In the genomic region with DNA sequence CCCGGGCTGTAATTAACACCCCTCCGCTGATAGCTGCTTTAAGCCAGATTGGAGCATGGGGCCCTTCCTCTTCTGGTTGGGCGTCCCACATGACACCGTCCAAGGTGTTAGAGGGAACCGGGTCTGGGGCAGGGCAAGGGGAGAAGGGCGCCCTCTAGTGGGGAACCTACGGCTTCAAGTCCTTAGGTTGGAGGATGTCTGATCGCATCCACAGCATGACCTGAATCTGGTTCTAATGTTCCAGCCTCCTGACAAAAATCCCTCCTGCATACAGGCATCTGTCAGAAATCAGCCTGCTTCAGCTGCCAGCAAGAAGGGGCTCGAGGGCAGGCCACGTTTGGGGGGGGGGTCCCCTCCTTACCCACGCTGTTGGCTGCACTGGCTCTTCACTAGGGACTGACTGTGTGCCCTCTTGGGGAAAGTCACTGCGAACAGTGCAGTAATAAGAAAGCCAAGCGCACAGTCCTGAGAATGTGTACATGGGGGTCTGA, we compare ENCODE assay signal across 8 cellular contexts.
DNase-seq lines count a peak whose midpoint lies in the region; ATAC-seq and TF ChIP-seq lines count a peak whose summit lies in the region.

No MANE protein-coding gene starts in this region.

- H3K79me2 ChIP-seq in GM23248 (ENCODE audit: insufficient read depth) = no peaks in the 10 kb centered on the region

- H3K36me3 ChIP-seq in BE2C = no peaks in the 10 kb centered on the region
- no peaks in the 10 kb centered on the region for H3K36me3 ChIP-seq in GM23248 (ENCODE audit: low read depth)
- H3K36me3 ChIP-seq in right atrium auricular region = no peaks in the 10 kb centered on the region

- no peaks in the 10 kb centered on the region for H3K36me3 Mint-ChIP-seq in activated T-helper 17 cell treated with anti-CD3 and anti-CD28 coated beads, Interleukin-2, amount 50 U/mL, for 72 hours (ENCODE audit: low read depth)

- peak; percentile 81 for TF ChIP-seq CTCF in BE2C (IDR thresholded peaks at IDR 0.05; ENCODE audit: low read depth, low read length)
- TF ChIP-seq CTCF in right atrium auricular region (IDR thresholded peaks at IDR 0.05) = peak; percentile 29 to 63

- 28 to 30% methylated on average over 13 of the region's 13 CpGs for WGBS in GM23248 (ENCODE audit: low coverage in 1 of 2, low lambda C conversion rate in 2 of 2, missing lambda C conversion rate in 2 of 2), 2 experiments

- H3K4me3 Mint-ChIP-seq in activated T-helper 17 cell treated with anti-CD3 and anti-CD28 coated beads, Interleukin-2, amount 50 U/mL, for 72 hours = no peak overlapping the region

- H3K9me2 ChIP-seq in GM23248 (ENCODE audit: insufficient read depth) = no peaks in the 10 kb centered on the region

- H3K9me3 ChIP-seq in BE2C (no peaks in the 10 kb centered on the region), GM23248 (ENCODE audit: low read depth) (no peaks in the 10 kb centered on the region), right atrium auricular region (no peaks in the 10 kb centered on the region)

- H3F3A ChIP-seq in GM23248 (ENCODE audit: insufficient read depth) = peaks cover 4% of the 10 kb centered on the region; the same call in 1 of the 2 replicates

- no peaks in the 10 kb centered on the region for H3K27me3 ChIP-seq in BE2C
- peaks cover 13% of the 10 kb centered on the region; the same call in 1 of the 2 replicates for H3K27me3 ChIP-seq in GM23248 (replicated peaks; ENCODE audit: insufficient read depth)
- H3K27me3 ChIP-seq in right atrium auricular region = no peaks in the 10 kb centered on the region

- DNase-seq in BE2C = peak; percentile 66
- DNase-seq in GM23248 = peak; percentile 59
- peak; percentile 6 for DNase-seq in NCI-H748 treated with DMSO at 0.1 percent for 48 hours (lab: John Stamatoyannopoulos, UW)
- no peak for DNase-seq in right atrium auricular region (ENCODE audit: low spot score)
- DNase-seq in stimulated activated CD4-positive, alpha-beta T cell treated with anti-CD3 and anti-CD28 coated beads, Interleukin-12 subunit alpha, Interleukin-12 subunit beta, amount 100 ng/mL, for 4 hours = peak; percentile 25
- DNase-seq in cerebellar nuclear complex (lab: John Stamatoyannopoulos, UW) = no peak

- H3K9me3 Mint-ChIP-seq in activated T-helper 17 cell treated with anti-CD3 and anti-CD28 coated beads, Interleukin-2, amount 50 U/mL, for 72 hours = no peaks in the 10 kb centered on the region

- H4K20me1 ChIP-seq in GM23248 (ENCODE audit: insufficient read depth) = no peaks in the 10 kb centered on the region

- no peak overlapping the region for H3K4me3 ChIP-seq in BE2C (ENCODE audit: low read depth, low read length)
- H3K4me3 ChIP-seq in GM23248 = no peak overlapping the region
- H3K4me3 ChIP-seq in right atrium auricular region = no peak overlapping the region

- no peak overlapping the region for H3K9ac ChIP-seq in GM23248

- H3K4me2 ChIP-seq in GM23248 (ENCODE audit: unreplicated experiment) = no peak overlapping the region

- in situ Hi-C loops in GM23248 (cut with MboI) = no loop called here

- peaks cover 4% of the 10 kb centered on the region for H3K27me3 Mint-ChIP-seq in activated T-helper 17 cell treated with anti-CD3 and anti-CD28 coated beads, Interleukin-2, amount 50 U/mL, for 72 hours

- peak; percentile 59 for ATAC-seq in activated T-helper 17 cell treated with anti-CD3 and anti-CD28 coated beads, Interleukin-2, amount 50 U/mL, for 72 hours (replicated peaks)
- ATAC-seq in HG02884 (IDR thresholded peaks at IDR 0.05; ENCODE audit: unreplicated experiment) = no peak

- H2AFZ ChIP-seq in GM23248 = no peak overlapping the region

- H3K4me1 ChIP-seq in BE2C (0 out of 2 replicates have a peak, but pooled peaks cover 4% of the 10 kb centered on the region), GM23248 (ENCODE audit: insufficient read depth) (no peaks in the 10 kb centered on the region), right atrium auricular region (peaks cover 0 to 6% of the 10 kb centered on the region in 2 donors)

- no peaks in the 10 kb centered on the region for H3K4me1 Mint-ChIP-seq in activated T-helper 17 cell treated with anti-CD3 and anti-CD28 coated beads, Interleukin-2, amount 50 U/mL, for 72 hours

- H3K27ac Mint-ChIP-seq in activated T-helper 17 cell treated with anti-CD3 and anti-CD28 coated beads, Interleukin-2, amount 50 U/mL, for 72 hours = no peak overlapping the region

- H3K27ac ChIP-seq in GM23248 (no peak overlapping the region), right atrium auricular region (peak overlapping the region; percentile 31 to 40)

Comparison
In these comparisons a context has a peak if more than half of its experiments do, and no peak if none do; other contexts are left out.
1. DNase-seq: peak in BE2C (single experiment), GM23248 (single experiment), NCI-H748 treated with DMSO at 0.1 percent for 48 hours (single experiment) and stimulated activated CD4-positive, alpha-beta T cell treated with anti-CD3 and anti-CD28 coated beads, Interleukin-12 subunit alpha, Interleukin-12 subunit beta, amount 100 ng/mL, for 4 hours (single experiment); none in right atrium auricular region (single experiment) and cerebellar nuclear complex (0 of 2).